ENCODE assay signal across 22 cellular contexts in the genomic region with DNA sequence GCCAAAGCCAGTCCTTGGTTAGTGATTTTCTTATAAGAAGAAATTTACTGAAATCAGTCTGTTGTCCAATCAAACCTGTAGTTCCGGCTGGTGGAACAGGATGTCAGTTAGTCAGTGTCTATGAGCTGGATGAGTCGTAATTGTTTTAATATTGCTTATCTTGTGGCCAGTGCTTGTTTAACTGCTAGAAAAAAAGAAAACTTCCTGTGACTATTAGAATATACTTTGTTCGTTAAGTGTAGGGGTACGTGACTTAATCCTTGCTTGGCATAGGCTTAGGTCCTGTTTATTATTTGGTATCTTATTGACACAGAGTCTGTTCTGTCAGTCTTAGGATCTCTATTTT.
"Had no signal": no experiment of that assay in that cellular context is flagged by ENCODE, and none has a peak within 500 bp of the region (broad histone marks: within the 10 kb centered on the region; RNA-seq: fewer than 3 reads in every experiment).

No MANE protein-coding gene starts in this region.

- H3K27me3 ChIP-seq: colonic mucosa, pancreas, thyroid gland, upper lobe of right lung had no signal

- ATAC-seq: activated CD8-positive, alpha-beta T cell treated with anti-CD3 and anti-CD28 coated beads, Interleukin-2, amount 10 ng/mL, durations not matched to agents 7 days and 5 days; left colon; mucosa of descending colon; pancreas; psoas muscle; right cardiac atrium; T-cell; upper lobe of right lung had no signal

- H3K4me3 ChIP-seq: colonic mucosa, mucosa of descending colon, pancreas, psoas muscle, thyroid gland, upper lobe of right lung had no signal

- H3K36me3 ChIP-seq: colonic mucosa, pancreas, thyroid gland, upper lobe of right lung had no signal

- H3K4me1 ChIP-seq: colonic mucosa, pancreas, psoas muscle, thyroid gland, upper lobe of right lung had no signal

- FAIRE-seq: frontal cortex, islet of Langerhans, pancreas had no signal

- H3K9me3 ChIP-seq: colonic mucosa, mucosa of descending colon, pancreas, psoas muscle, thyroid gland, upper lobe of right lung had no signal

- DNase-seq: activated CD4-positive, alpha-beta T cell treated with anti-CD3 and anti-CD28 coated beads for 1 hour; activated CD4-positive, alpha-beta T cell treated with anti-CD3 and anti-CD28 coated beads, Interleukin-2, amount 50 U/mL, for 1 hour; activated CD8-positive, alpha-beta T cell treated with anti-CD3 and anti-CD28 coated beads, Interleukin-2, amount 10 ng/mL, durations not matched to agents 7 days and 5 days; activated gamma-delta T cell; anterior cingulate cortex; colonic mucosa; hypothalamus; left colon; mesenchymal stem cell; mucosa of descending colon; nephron progenitor cell; pancreas; psoas muscle; stimulated activated CD4-positive, alpha-beta T cell treated with anti-CD3 and anti-CD28 coated beads, Interleukin-12 subunit alpha, Interleukin-12 subunit beta, amount 100 ng/mL, for 4 hours; stimulated activated CD4-positive, alpha-beta T cell treated with anti-CD3 and anti-CD28 coated beads, Interleukin-4, amount 100 ng/mL, for 4 hours; substantia nigra; T-cell; thyroid gland; upper lobe of right lung had no signal

- H3K27ac ChIP-seq: colonic mucosa, pancreas, psoas muscle, thyroid gland, upper lobe of right lung had no signal
